ENCODE assay signal across 8 cellular contexts in the genomic region with DNA sequence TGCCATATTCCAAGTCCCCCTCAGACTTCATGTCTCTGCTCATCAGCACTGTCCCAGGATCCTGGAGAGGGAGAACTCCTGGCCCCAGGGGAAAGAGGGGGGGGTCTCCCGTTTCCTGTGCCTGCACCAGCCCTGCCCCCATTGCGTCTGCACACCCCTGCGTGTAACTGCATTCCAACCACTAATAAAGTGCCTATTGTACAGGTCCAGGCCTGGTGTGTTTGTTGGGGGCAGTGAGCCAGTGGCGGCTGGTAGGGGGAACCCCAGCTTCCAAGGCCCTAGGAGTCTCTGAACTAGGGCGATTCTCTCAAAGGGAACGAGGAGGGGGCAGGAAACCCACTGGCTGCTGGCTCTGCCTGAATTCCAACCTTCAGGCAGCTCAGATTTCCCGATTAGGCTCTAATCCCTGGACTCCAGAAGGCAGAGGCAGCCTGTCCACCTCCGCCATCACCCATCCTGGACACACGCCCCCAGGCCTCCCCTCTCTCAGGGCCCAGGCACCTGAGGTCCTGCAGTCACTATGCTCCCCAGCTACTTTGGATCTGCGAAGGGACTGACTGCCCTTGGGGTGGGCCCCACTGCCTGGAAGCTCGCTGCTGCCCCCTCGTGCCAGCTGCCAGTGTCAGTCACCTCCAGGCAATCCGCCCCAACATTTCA. TPM values are rescaled to one million over a fixed set of nuclear protein-coding genes. Genes with fewer than 3 reads are reported as not detected.
DNase-seq lines count a peak whose midpoint lies in the region; ATAC-seq and TF ChIP-seq lines count a peak whose summit lies in the region.

No MANE protein-coding gene starts in this region.

- peak overlapping the region in 9 of 11 experiments; percentile 48 to 77 (median 72); a peak in 18 of 22 replicates for H3K27ac ChIP-seq in BLaER1 treated with 17β-estradiol and CSF1 and Interleukin-3, amounts not matched to agents 10 nM and 100 nM

- H3K4me3 ChIP-seq in BLaER1 treated with 17β-estradiol and CSF1 and Interleukin-3, amounts not matched to agents 10 nM and 100 nM = 0 out of 20 replicates have a peak overlapping the region, but pooled peaks of 1 of the 10 experiments have one; percentile 22

- no peaks in the 10 kb centered on the region for H3K27me3 ChIP-seq in BLaER1 treated with 17β-estradiol and CSF1 and Interleukin-3, amounts not matched to agents 10 nM and 100 nM

- no peak for ATAC-seq in HG02870 (IDR thresholded peaks at IDR 0.05; ENCODE audit: unreplicated experiment)

- no peaks in the 10 kb centered on the region for H3K9me3 Mint-ChIP-seq in HFFc6

- H4K20me1 ChIP-seq in BLaER1 treated with 17β-estradiol and CSF1 and Interleukin-3, amounts not matched to agents 10 nM and 100 nM = peaks cover 0 to 38% (median 13%) of the 10 kb centered on the region in 11 experiments; a peak in 14 of 22 replicates

- no peaks in the 10 kb centered on the region for H3K9me3 ChIP-seq in BLaER1 treated with 17β-estradiol and CSF1 and Interleukin-3, amounts not matched to agents 10 nM and 100 nM (replicated peaks in 1 of 11)

- peaks cover 35 to 51% (median 46%) of the 10 kb centered on the region in 11 experiments for H3K36me3 ChIP-seq in BLaER1 treated with 17β-estradiol and CSF1 and Interleukin-3, amounts not matched to agents 10 nM and 100 nM

- H3K4me3 Mint-ChIP-seq in HFFc6 = no peak overlapping the region

- H3K27ac Mint-ChIP-seq in HFFc6 = peak overlapping the region; percentile 46; the same call in 1 of the 2 replicates

- H3K4me2 ChIP-seq in BLaER1 treated with 17β-estradiol and CSF1 and Interleukin-3, amounts not matched to agents 10 nM and 100 nM = peak overlapping the region; percentile 62 to 85 (median 80)

- peak; percentile 71 for DNase-seq in HFFc6
- peak; percentile 59 to 76 for DNase-seq in NOMO-1 (lab: John Stamatoyannopoulos, UW; ENCODE audit: unreplicated experiment in 2 of 2)
- peak; percentile 93 for DNase-seq in activated CD8-positive, alpha-beta memory T cell treated with anti-CD3 and anti-CD28 coated beads for 24 hours
- peak; percentile 78 for DNase-seq in effector CD8-positive, alpha-beta T cell (lab: John Stamatoyannopoulos, UW)
- DNase-seq in medulla oblongata (ENCODE audit: extremely low spot score) = peak; percentile 90
- peak; percentile 82 for DNase-seq in stimulated activated CD8-positive, alpha-beta memory T cell treated with anti-CD3 and anti-CD28 coated beads, Interleukin-15, amount 100 ng/mL, for 1 hour (ENCODE audit: low read depth)

- peaks cover 6% of the 10 kb centered on the region for H3K27me3 Mint-ChIP-seq in HFFc6 (ENCODE audit: insufficient read depth)

- H3K4me1 Mint-ChIP-seq in HFFc6 (ENCODE audit: low read depth) = peaks cover 16% of the 10 kb centered on the region; the same call in 1 of the 2 replicates

- TF ChIP-seq CTCF in HFFc6 (IDR thresholded peaks at IDR 0.05) = peak; percentile 88

- peaks cover 28 to 88% (median 66%) of the 10 kb centered on the region in 10 experiments for H3K4me1 ChIP-seq in BLaER1 treated with 17β-estradiol and CSF1 and Interleukin-3, amounts not matched to agents 10 nM and 100 nM

- H3K9ac ChIP-seq in BLaER1 treated with 17β-estradiol and CSF1 and Interleukin-3, amounts not matched to agents 10 nM and 100 nM = peak overlapping the region; percentile 41 to 72 (median 57); a peak in 20 of 22 replicates

- no peaks in the 10 kb centered on the region; the same call in 1 of the 2 replicates for H3K36me3 Mint-ChIP-seq in HFFc6 (ENCODE audit: low read depth)

RNA-seq across cellular contexts. Expression of gene ILF3, which starts 9.7 kb away (rescaled TPM):
- 100 to 1,000 TPM; 227 to 298 (median 277) TPM for total RNA-seq in HFFc6 (2021; fragmentation: NEBNext Ultra II Directional; extraction: Animal tissue kit (Norgen Biotek cat#: 25700))

RNA-seq across cellular contexts. Expression of gene SLC44A2, which starts 19.1 kb away (rescaled TPM):
- 100 to 1,000 TPM; 156 to 190 (median 166) TPM for total RNA-seq in HFFc6 (2021; fragmentation: NEBNext Ultra II Directional; extraction: Animal tissue kit (Norgen Biotek cat#: 25700))

RNA-seq across cellular contexts. Expression of gene QTRT1, which starts 56.8 kb away (rescaled TPM):
- 10 to 100 TPM; 28.6 to 36.8 (median 35.0) TPM for total RNA-seq in HFFc6 (2021; fragmentation: NEBNext Ultra II Directional; extraction: Animal tissue kit (Norgen Biotek cat#: 25700))

RNA-seq across cellular contexts. Expression of gene AP1M2, which starts 57.4 kb away (rescaled TPM):
- total RNA-seq in HFFc6 (2021; fragmentation: NEBNext Ultra II Directional; extraction: Animal tissue kit (Norgen Biotek cat#: 25700)) = 1 to 10 TPM in 1 of 6 experiments, under 1 TPM in 2, not detected in 3; 0.12 to 1.3 (median 0.59) TPM
